In the genomic region with DNA sequence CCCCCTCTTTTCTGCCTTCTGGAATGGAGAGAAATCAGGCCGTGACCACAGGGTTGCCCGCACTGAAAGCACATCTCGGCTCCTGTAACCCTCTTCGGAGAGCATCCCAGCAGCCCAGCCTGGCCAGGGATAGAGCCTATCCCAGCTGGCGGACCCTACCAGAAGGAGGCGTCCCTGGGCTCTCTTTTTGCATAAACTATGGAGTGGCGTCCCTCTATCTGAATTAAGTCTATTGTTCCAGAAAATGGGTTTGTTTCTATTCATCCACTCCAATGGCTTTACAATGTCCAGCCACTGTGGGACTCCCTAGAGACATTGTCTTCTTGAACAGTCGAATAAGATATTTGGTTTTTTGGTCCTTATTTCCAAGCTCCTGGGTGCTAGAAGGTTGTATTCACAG, we compare ENCODE assay signal across 10 cellular contexts. TPM values are rescaled to one million over a fixed set of nuclear protein-coding genes. Genes with fewer than 3 reads are reported as not detected.
DNase-seq lines count a peak whose midpoint lies in the region; ATAC-seq and TF ChIP-seq lines count a peak whose summit lies in the region.
"Had no signal": no experiment of that assay in that cellular context is flagged by ENCODE, and none has a peak within 500 bp of the region (broad histone marks: within the 10 kb centered on the region; RNA-seq: fewer than 3 reads in every experiment).

No MANE protein-coding gene starts in this region.

- no peaks in the 10 kb centered on the region for H3K27me3 ChIP-seq in Caco-2 (replicated peaks; ENCODE audit: control insufficient read depth, insufficient read depth, low read length)

- peak in 1 of 2 donors; percentile 72 for ATAC-seq in left cardiac atrium
- ATAC-seq in HG03045 (IDR thresholded peaks at IDR 0.05; ENCODE audit: unreplicated experiment): no peak

- peak overlapping the region; percentile 96 for H3K9ac ChIP-seq in ES-I3 (ENCODE audit: low read depth, low read length)

- peaks cover 3% of the 10 kb centered on the region; the same call in 1 of the 2 replicates for H3K36me3 ChIP-seq in ES-I3 (ENCODE audit: insufficient read depth, low read length)
- no peaks in the 10 kb centered on the region for H3K36me3 ChIP-seq in Caco-2 (ENCODE audit: control insufficient read depth, insufficient read depth, low read length)

- peaks cover 34% of the 10 kb centered on the region for H3K4me1 ChIP-seq in ES-I3 (ENCODE audit: insufficient read depth, low read length)
- no peaks in the 10 kb centered on the region for H3K4me1 ChIP-seq in Caco-2

- intact Hi-C loops in left cardiac atrium (cut with DNase I) (no loop called here), Caco-2 (cut with micrococcal nuclease; ENCODE audit: unreplicated experiment) (no loop called here)

- H3K9me3 ChIP-seq in ES-I3 (ENCODE audit: control insufficient read depth, insufficient read depth, low read length): no peaks in the 10 kb centered on the region
- no peaks in the 10 kb centered on the region for H3K9me3 ChIP-seq in Caco-2

- H3K9me3 Mint-ChIP-seq in Caco-2 (ENCODE audit: unreplicated experiment): no peaks in the 10 kb centered on the region

- no peaks in the 10 kb centered on the region for H3K36me3 Mint-ChIP-seq in Caco-2 (ENCODE audit: insufficient read depth, unreplicated experiment)

- DNase-seq in SK-N-DZ (ENCODE audit: low spot score) (peak; percentile 22), left cardiac atrium (peak; percentile 50), retina (peak; percentile 13), Caco-2 (no peak), NCI-H526 treated with DMSO at 0.1 percent for 48 hours (lab: John Stamatoyannopoulos, UW) (no peak), anterior cingulate cortex (lab: John Stamatoyannopoulos, UW) (no peak)
- DNase-seq: NCI-H1417 had no signal

- no peak overlapping the region for H3K27ac Mint-ChIP-seq in Caco-2 (ENCODE audit: unreplicated experiment)

- no peak for TF ChIP-seq CTCF in Caco-2 (IDR thresholded peaks at IDR 0.05; ENCODE audit: insufficient read depth in 1 of 2, low read depth in 1 of 2, low read length in 1 of 2, severe bottlenecking in 1 of 2, unreplicated experiment in 1 of 2)

- no TSS peak for BruUV-seq in Caco-2 (replicated peaks; lab: Mats Ljungman, UMichigan)

- no peaks in the 10 kb centered on the region for H3K4me1 Mint-ChIP-seq in Caco-2 (ENCODE audit: low read depth, unreplicated experiment)

- H3K4me3 ChIP-seq in Caco-2 (ENCODE audit: low read depth, low read length): no peak overlapping the region
- H3K4me3 ChIP-seq: lung had no signal

- CTCF ChIA-PET in Caco-2 (lab: Charles Lee): no interaction called here

- no peak overlapping the region for H3K4me3 Mint-ChIP-seq in Caco-2 (ENCODE audit: unreplicated experiment)

- POLR2A ChIA-PET in Caco-2 (lab: Charles Lee): no interaction called here

- H3K27me3 Mint-ChIP-seq in Caco-2 (ENCODE audit: insufficient read depth, unreplicated experiment): no peaks in the 10 kb centered on the region

RNA-seq across cellular contexts. Expression of a gene that starts 0.7 kb away (rescaled TPM):
- 3.6 and 3.9 TPM in 2 replicates for polyA plus RNA-seq in SK-N-DZ (2014; cell fraction: cytosol; rRNA removed)
- 2.7 and 5.8 TPM in 2 replicates for polyA plus RNA-seq in SK-N-DZ (2014; cell fraction: nucleus; rRNA removed)
- total RNA-seq in left cardiac atrium: 1 to 10 TPM; 6.1 to 8.8 TPM
- total RNA-seq in Caco-2 (2022): 0.18 and 0.39 TPM in 2 replicates

Comparison
In these comparisons a context has a peak if more than half of its experiments do, and no peak if none do; other contexts are left out.
1. DNase-seq: peak in SK-N-DZ (single experiment), left cardiac atrium (single experiment) and retina (single experiment); none in Caco-2 (0 of 2), NCI-H526 treated with DMSO at 0.1 percent for 48 hours (single experiment) and anterior cingulate cortex (0 of 58).